ENCODE assay signal across 8 cellular contexts in genomic region chr2:36597532-36598377, GRCh38. TPM values are rescaled to one million over a fixed set of nuclear protein-coding genes. Genes with fewer than 3 reads are reported as not detected.
DNase-seq lines count a peak whose midpoint lies in the region; ATAC-seq, FAIRE-seq and TF ChIP-seq lines count a peak whose summit lies in the region.

Gene FEZ2, minus strand, starts transcription at chr2:36598168. Its CDS starts 26 bp downstream, at chr2:36598142.

- TF ChIP-seq CTCF in A549 (IDR thresholded peaks at IDR 0.05) (no peak; the same call in 2 of the 3 replicates), WTC11 (IDR thresholded peaks at IDR 0.05) (no peak), cardiac fibroblast (IDR thresholded peaks at IDR 0.05; ENCODE audit: low read depth, low read length) (no peak), spleen (IDR thresholded peaks at IDR 0.05 in 8 of 11, conservative IDR thresholded peaks at IDR 0.05 in 3 of 11) (peak in 1 of 11 experiments; percentile 5)

- peak within 1 kb of the TSS; percentile 90 for H3K4me2 ChIP-seq in A549

- TF ChIP-seq POLR2A in A549 (IDR thresholded peaks at IDR 0.05; ENCODE audit: low read length) (peak; percentile 41), spleen (IDR thresholded peaks at IDR 0.05) (no peak)

- DNase-seq in A549 (ENCODE audit: low read depth in 1 of 2, low spot score in 1 of 2) (peak; percentile 78 to 83), NCI-H2171 (lab: John Stamatoyannopoulos, UW) (peak; percentile 61), WTC11 (ENCODE audit: low spot score) (peak; percentile 95), cardiac fibroblast (ENCODE audit: low read depth in 2 of 2) (peak; percentile 76 to 83), iPS-NIHi7 (ENCODE audit: extremely low spot score) (peak; percentile 94), spleen (peak; percentile 95)

- no peaks in the 10 kb centered on the region for H3K9me3 Mint-ChIP-seq in WTC11

- CTCF ChIA-PET in A549 (lab: Yijun Ruan, JAX) (interaction anchor here (1.0 kb wide), 2 partner anchors 14 to 29 kb away, joined by 3 read pairs; no protein-coding TSS in a partner anchor), WTC11 (lab: Charles Lee) (interaction anchor here (0.8 to 1.0 kb wide), 2 partner anchors 17 to 188 kb away, joined by 3 to 4 read pairs; no protein-coding TSS in a partner anchor)

- ATAC-seq in A549 (peak; percentile 99), GM18519 (IDR thresholded peaks at IDR 0.05; ENCODE audit: low FRiP score, unreplicated experiment) (peak; percentile 97), HG03039 (IDR thresholded peaks at IDR 0.05; ENCODE audit: unreplicated experiment) (peak; percentile 98), WTC11 (peak; percentile 96)

- WGBS in A549 (ENCODE audit: missing lambda C conversion rate): 2% methylated on average over 39 of the region's 81 CpGs
- WGBS in spleen, 5 donors: 0 to 2% (median 1%) methylated on average over 43 to 81 of the region's 81 CpGs

- peaks cover 0 to 14% (median 0%) of the 10 kb centered on the region in 6 donors for H3K36me3 ChIP-seq in spleen

- H3K4me1 Mint-ChIP-seq in WTC11: peaks cover 31% of the 10 kb centered on the region

- H3K9me3 ChIP-seq in A549 (no peaks in the 10 kb centered on the region), spleen (no peaks in the 10 kb centered on the region)

- POLR2A ChIA-PET in A549 (lab: Yijun Ruan, JAX) (interaction anchor here (0.8 to 1.2 kb wide), 6 partner anchors 12 to 52 kb away, joined by 3 to 6 read pairs (median 4); no protein-coding TSS in a partner anchor), WTC11 (lab: Charles Lee) (interaction anchor here (0.6 to 0.8 kb wide), 2 partner anchors 38 to 460 kb away, joined by 3 read pairs; no protein-coding TSS in a partner anchor)

- intact Hi-C loops in spleen (cut with DNase I; ENCODE audit: low total_unique reads): no loop called here

- peaks cover 16% of the 10 kb centered on the region for H3K36me3 Mint-ChIP-seq in WTC11

- FAIRE-seq in A549 (lab: Jason Lieb, UNC): no peak

- TF ChIP-seq RAD21 in A549 (conservative IDR thresholded peaks at IDR 0.05 in 1 of 2, IDR thresholded peaks at IDR 0.05 in 1 of 2): peak; percentile 16 to 45; a peak in 4 of 5 replicates

- peak within 1 kb of the TSS; percentile 77 for H3K4me3 Mint-ChIP-seq in WTC11

- TF ChIP-seq EP300 in A549 (IDR thresholded peaks at IDR 0.05): no peak

- H3K27ac Mint-ChIP-seq in WTC11: peak within 1 kb of the TSS; percentile 75

- H3K4me3 ChIP-seq in A549 (peak within 1 kb of the TSS; percentile 96), cardiac fibroblast (replicated peaks in 1 of 2; ENCODE audit: low read depth in 2 of 2, low read length in 2 of 2) (peak within 1 kb of the TSS; percentile 76 to 80), spleen (peak within 1 kb of the TSS; percentile 83 to 99 (median 94))

- H3K27ac ChIP-seq in A549 (peak within 1 kb of the TSS; percentile 98 to 99), spleen (peak within 1 kb of the TSS; percentile 88 to 100 (median 98))

- H3K27me3 Mint-ChIP-seq in WTC11 (ENCODE audit: low read depth): peaks cover 41% of the 10 kb centered on the region

- H3K4me1 ChIP-seq in A549 (peaks cover 24% of the 10 kb centered on the region), spleen (peaks cover 12 to 44% (median 28%) of the 10 kb centered on the region in 6 donors)

- no peaks in the 10 kb centered on the region for H3K27me3 ChIP-seq in spleen (replicated peaks in 1 of 7)

TF ChIP-seq in A549, 52 proteins besides CTCF, POLR2A, EP300 and RAD21 (continues in another document):
- peak; percentile 62; the same call in 1 of the 2 replicates for TF ChIP-seq MYC (IDR thresholded peaks at IDR 0.05; ENCODE audit: borderline replicate concordance, low read length)
- peak; percentile 36; the same call in 1 of the 2 replicates for TF ChIP-seq E2F6 (IDR thresholded peaks at IDR 0.05; ENCODE audit: borderline replicate concordance, low read depth)
- TF ChIP-seq GATA3 (IDR thresholded peaks at IDR 0.05; ENCODE audit: borderline replicate concordance): peak; percentile 13; the same call in 1 of the 2 replicates
- peak; percentile 79; the same call in 2 of the 3 replicates for TF ChIP-seq BCL3 (IDR thresholded peaks at IDR 0.05)
- peak; percentile 84 for TF ChIP-seq MAX (IDR thresholded peaks at IDR 0.05)
- no peak for TF ChIP-seq TP53 (CRISPR knock-in tag; IDR thresholded peaks at IDR 0.05)
- no peak for TF ChIP-seq CHD4 (IDR thresholded peaks at IDR 0.05; ENCODE audit: borderline replicate concordance)
- peak; percentile 80 for TF ChIP-seq PHF8 (IDR thresholded peaks at IDR 0.05; ENCODE audit: borderline replicate concordance, low read depth)
- peak in 1 of 2 experiments; percentile 88; a peak in 3 of 5 replicates for TF ChIP-seq JUN (IDR thresholded peaks at IDR 0.05)

TF ChIP-seq in WTC11, 78 proteins besides CTCF, POLR2A, EP300 and RAD21 (continues in another document):
- TF ChIP-seq AR (CRISPR knock-in tag; IDR thresholded peaks at IDR 0.05) (no peak), FOXK1 (CRISPR knock-in tag; IDR thresholded peaks at IDR 0.05) (peak; percentile 58; the same call in 1 of the 2 replicates), FOXP4 (CRISPR knock-in tag; IDR thresholded peaks at IDR 0.05) (peak; percentile 75; the same call in 1 of the 2 replicates), ZNF396 (CRISPR knock-in tag; IDR thresholded peaks at IDR 0.05; ENCODE audit: borderline replicate concordance) (no peak), USF1 (CRISPR knock-in tag; IDR thresholded peaks at IDR 0.05) (peak; percentile 42; the same call in 1 of the 2 replicates), JUN (CRISPR knock-in tag; IDR thresholded peaks at IDR 0.05) (no peak), USF2 (CRISPR knock-in tag; IDR thresholded peaks at IDR 0.05) (peak; percentile 26; the same call in 1 of the 2 replicates)

RNA-seq across cellular contexts. Expression of gene FEZ2, which starts in this region (rescaled TPM):
- polyA plus RNA-seq in A549 (2011; rRNA removed): 92.1 and 124 TPM in 2 replicates
- polyA plus RNA-seq in A549 (2012; cell fraction: cytosol; rRNA removed): 23.9 and 28.0 TPM in 2 replicates
- 11.2 and 21.3 TPM in 2 replicates for polyA plus RNA-seq in A549 (2012; cell fraction: nucleus; rRNA removed)
- 52.5 to 64.4 TPM (median 56.5 TPM) in 3 replicates for polyA plus RNA-seq in A549 (2017; fragmentation: RNase III; extraction: RNeasy Plus Mini Kit Qiagen cat#74134 plus additional on column Dnase treatment)
- polyA minus RNA-seq in A549 (2011; rRNA and poly(A)+ RNA removed): 19.5 and 20.3 TPM in 2 replicates
- 22.2 to 24.0 TPM (median 23.6 TPM) in 3 replicates for total RNA-seq in WTC11 (2021)
- total RNA-seq in spleen: 10 to 100 TPM; 46.3 to 76.9 (median 59.3) TPM
- 10 to 100 TPM; 12.2 to 35.8 (median 22.6) TPM for polyA plus RNA-seq in spleen

Comparison
In these comparisons a context has a peak if more than half of its experiments do, and no peak if none do; other contexts are left out.
1. Peak in every context shown above with its lines: DNase-seq, ATAC-seq, H3K4me3 ChIP-seq and H3K27ac ChIP-seq.